8 cellular contexts compared by ENCODE assay signal in genomic region chr5:172764861-172765765, GRCh38. TPM values are rescaled to one million over a fixed set of nuclear protein-coding genes. Genes with fewer than 3 reads are reported as not detected.
DNase-seq lines count a peak whose midpoint lies in the region; ATAC-seq and TF ChIP-seq lines count a peak whose summit lies in the region.

No MANE protein-coding gene starts in this region.

- peaks cover 7% of the 10 kb centered on the region for H3K79me2 ChIP-seq in OCI-LY3 (ENCODE audit: low read length)

- TF ChIP-seq CTCF in OCI-LY3 (IDR thresholded peaks at IDR 0.05; ENCODE audit: low read depth, low read length) = no peak
- TF ChIP-seq CTCF in epithelial cell of esophagus (IDR thresholded peaks at IDR 0.05; ENCODE audit: insufficient read depth, low read depth, low read length, missing control alignments) = no peak

- peak overlapping the region; percentile 81 for H2AFZ ChIP-seq in OCI-LY3 (ENCODE audit: low read depth, low read length)

- H3K27ac ChIP-seq in OCI-LY3 (ENCODE audit: low read length) = no peak overlapping the region

- no peaks in the 10 kb centered on the region for H3K9me3 ChIP-seq in OCI-LY3 (ENCODE audit: insufficient read depth, low read length)
- H3K9me3 ChIP-seq in mononuclear cell (ENCODE audit: low read depth, low read length) = no peaks in the 10 kb centered on the region

- peaks cover 16% of the 10 kb centered on the region for H3K4me1 ChIP-seq in OCI-LY3 (ENCODE audit: low read length)
- peaks cover 54% of the 10 kb centered on the region for H3K4me1 ChIP-seq in mononuclear cell (ENCODE audit: insufficient read depth, low read length)

- ATAC-seq in GM21528 (IDR thresholded peaks at IDR 0.05; ENCODE audit: low FRiP score, unreplicated experiment) = peak; percentile 83

- H3K4me2 ChIP-seq in OCI-LY3 (ENCODE audit: low read length) = peak overlapping the region; percentile 94

- no peaks in the 10 kb centered on the region for H4K20me1 ChIP-seq in OCI-LY3 (ENCODE audit: insufficient read depth, low read length)

- H3K9ac ChIP-seq in OCI-LY3 (ENCODE audit: low read length) = peak overlapping the region; percentile 61

- peak; percentile 93 for DNase-seq in DMS 273 treated with DMSO at 0.1 percent for 48 hours (lab: John Stamatoyannopoulos, UW)
- peak; percentile 97 for DNase-seq in HuH-7.5 (ENCODE audit: low spot score)
- peak; percentile 91 for DNase-seq in activated T-cell treated with anti-CD3 and anti-CD28 coated beads for 24 hours (ENCODE audit: low read depth)
- DNase-seq in epithelial cell of esophagus (ENCODE audit: low read depth) = peak; percentile 100
- DNase-seq in stimulated activated CD8-positive, alpha-beta memory T cell treated with anti-CD3 and anti-CD28 coated beads, Interleukin-2, amount 100 ng/mL, for 48 hours (ENCODE audit: low read depth in 2 of 2) = peak; percentile 78 to 79

- peak overlapping the region; percentile 87 for H3K4me3 ChIP-seq in OCI-LY3 (ENCODE audit: low read length)
- H3K4me3 ChIP-seq in epithelial cell of esophagus (ENCODE audit: low read length) = peak overlapping the region; percentile 28
- H3K4me3 ChIP-seq in mononuclear cell (ENCODE audit: low read length) = peak overlapping the region; percentile 29

- H3K27me3 ChIP-seq in OCI-LY3 (ENCODE audit: low read depth, low read length) (0 out of 2 replicates have a peak, but pooled peaks cover under 1% of the 10 kb centered on the region), mononuclear cell (ENCODE audit: insufficient read depth, low read length) (no peaks in the 10 kb centered on the region)

- peaks cover 16% of the 10 kb centered on the region for H3K36me3 ChIP-seq in OCI-LY3 (replicated peaks; ENCODE audit: low read depth, low read length)

RNA-seq across cellular contexts. Expression of gene DUSP1, which starts 5.9 kb away (rescaled TPM):
- total RNA-seq in mononuclear cell = 3,538 TPM

Comparison
In these comparisons a context has a peak if more than half of its experiments do, and no peak if none do; other contexts are left out.
1. H3K4me3 ChIP-seq: peak in every context shown above with its lines; median percentile 87 in OCI-LY3; 29 in mononuclear cell; 28 in epithelial cell of esophagus.